Comparison of ENCODE assay signal across 8 cellular contexts in genomic region chr17:45051060-45051719, GRCh38.
DNase-seq lines count a peak whose midpoint lies in the region; ATAC-seq, FAIRE-seq and TF ChIP-seq lines count a peak whose summit lies in the region.

DCAKD (minus strand) TSS chr17:45051632; CDS start chr17:45034885, 16,747 bp downstream.

- ATAC-seq in HG02981 (IDR thresholded peaks at IDR 0.05; ENCODE audit: unreplicated experiment) = peak; percentile 89

- DNase-seq in GM18507 (ENCODE audit: extremely low spot score, insufficient read length, low read depth) (peak; percentile 76), NCI-H2029 treated with DMSO at 0.1 percent for 48 hours (lab: John Stamatoyannopoulos, UW) (peak; percentile 67), T1000 (lab: John Stamatoyannopoulos, UW) (peak; percentile 93), astrocyte of the hippocampus (ENCODE audit: low read depth, low spot score) (peak; percentile 99), hippocampal formation (lab: John Stamatoyannopoulos, UW) (peak; percentile 87 to 90), retinal pigment epithelial cell (ENCODE audit: low read depth) (peak; percentile 81), D721Med (ENCODE audit: insufficient read length, low spot score) (no peak)

- peak within 1 kb of the TSS; percentile 69 for H3K4me3 ChIP-seq in retinal pigment epithelial cell (ENCODE audit: low read length)

- no peak for TF ChIP-seq CTCF in retinal pigment epithelial cell (conservative IDR thresholded peaks at IDR 0.05; ENCODE audit: low read depth, low read length)
- no peak for TF ChIP-seq CTCF in D721Med (IDR thresholded peaks at IDR 0.05; ENCODE audit: insufficient read depth, missing control alignments)

- FAIRE-seq in GM18507 (lab: Jason Lieb, UNC) (peak; percentile 71), D721Med (lab: Jason Lieb, UNC) (no peak)
